In genomic region chr13:96284971-96285370, GRCh38 we compare ENCODE assay signal across 20 cellular contexts.
"Had no signal": no experiment of that assay in that cellular context is flagged by ENCODE, and none has a peak within 500 bp of the region (broad histone marks: within the 10 kb centered on the region; RNA-seq: fewer than 3 reads in every experiment).

No MANE protein-coding gene starts in this region.

- H3K9me3 Mint-ChIP-seq: nephron progenitor cell, neural crest cell had no signal

- H3K4me1 Mint-ChIP-seq: natural killer cell; nephron progenitor cell; neural crest cell; stimulated activated effector memory CD8-positive, alpha-beta T cell treated with anti-CD3 and anti-CD28 coated beads, Interleukin-12 subunit alpha, Interleukin-12 subunit beta, amount 100 ng/mL, for 72 hours; stimulated activated naive B cell treated with anti-CD40 and anti-IgM and Interleukin-4, amounts not matched to agents 10 μg/mL and 1 μg/mL and 100 μg/mL, for 72 hours had no signal

- H3K36me3 Mint-ChIP-seq: natural killer cell; stimulated activated effector memory CD8-positive, alpha-beta T cell treated with anti-CD3 and anti-CD28 coated beads, Interleukin-12 subunit alpha, Interleukin-12 subunit beta, amount 100 ng/mL, for 72 hours; stimulated activated naive B cell treated with anti-CD40 and anti-IgM and Interleukin-4, amounts not matched to agents 10 μg/mL and 1 μg/mL and 100 μg/mL, for 72 hours had no signal

- H3K4me3 Mint-ChIP-seq: natural killer cell; nephron progenitor cell; neural crest cell; stimulated activated effector memory CD8-positive, alpha-beta T cell treated with anti-CD3 and anti-CD28 coated beads, Interleukin-12 subunit alpha, Interleukin-12 subunit beta, amount 100 ng/mL, for 72 hours; stimulated activated naive B cell treated with anti-CD40 and anti-IgM and Interleukin-4, amounts not matched to agents 10 μg/mL and 1 μg/mL and 100 μg/mL, for 72 hours; stimulated activated naive CD8-positive, alpha-beta T cell treated with anti-CD3 and anti-CD28 coated beads, Interleukin-15, Interleukin-2, amounts not matched to agents 100 ng/mL and 50 ng/mL, for 24 hours had no signal

- H3K27ac Mint-ChIP-seq: natural killer cell; nephron progenitor cell; stimulated activated effector memory CD8-positive, alpha-beta T cell treated with anti-CD3 and anti-CD28 coated beads, Interleukin-12 subunit alpha, Interleukin-12 subunit beta, amount 100 ng/mL, for 72 hours; stimulated activated naive B cell treated with anti-CD40 and anti-IgM and Interleukin-4, amounts not matched to agents 10 μg/mL and 1 μg/mL and 100 μg/mL, for 72 hours; stimulated activated naive CD8-positive, alpha-beta T cell treated with anti-CD3 and anti-CD28 coated beads, Interleukin-15, Interleukin-2, amounts not matched to agents 100 ng/mL and 50 ng/mL, for 24 hours had no signal

- ATAC-seq: natural killer cell; pancreas; right cardiac atrium; right lobe of liver; stimulated activated effector memory CD8-positive, alpha-beta T cell treated with anti-CD3 and anti-CD28 coated beads, Interleukin-12 subunit alpha, Interleukin-12 subunit beta, amount 100 ng/mL, for 72 hours; stimulated activated naive B cell treated with anti-CD40 and anti-IgM and Interleukin-4, amounts not matched to agents 10 μg/mL and 1 μg/mL and 100 μg/mL, for 72 hours had no signal

- H3K27me3 Mint-ChIP-seq: stimulated activated naive B cell treated with anti-CD40 and anti-IgM and Interleukin-4, amounts not matched to agents 10 μg/mL and 1 μg/mL and 100 μg/mL, for 72 hours; stimulated activated naive CD8-positive, alpha-beta T cell treated with anti-CD3 and anti-CD28 coated beads, Interleukin-15, Interleukin-2, amounts not matched to agents 100 ng/mL and 50 ng/mL, for 24 hours had no signal

- DNase-seq: natural killer cell; nephron progenitor cell; pancreas; right cardiac atrium; right lobe of liver; sigmoid colon; small intestine; stimulated activated CD4-positive, alpha-beta T cell treated with anti-CD3 and anti-CD28 coated beads, Interleukin-15, amount 100 ng/mL, for 24 hours; stimulated activated CD4-positive, alpha-beta T cell treated with anti-CD3 and anti-CD28 coated beads, Interleukin-2, amount 100 ng/mL, for 24 hours; stimulated activated CD4-positive, alpha-beta T cell treated with anti-CD3 and anti-CD28 coated beads, Interleukin-2, amount 100 ng/mL, for 48 hours; stimulated activated CD4-positive, alpha-beta T cell treated with anti-CD3 and anti-CD28 coated beads, Interleukin-4, amount 100 ng/mL, for 24 hours; stimulated activated naive B cell treated with anti-CD40 and anti-IgM and Interleukin-4, amounts not matched to agents 10 μg/mL and 1 μg/mL and 100 μg/mL, for 72 hours; stimulated activated naive CD4-positive, alpha-beta T cell treated with Interleukin-2 at 50 U/mL for 16 hours; stomach; thyroid gland; trophoblast cell; upper lobe of left lung had no signal
